In the genomic region with DNA sequence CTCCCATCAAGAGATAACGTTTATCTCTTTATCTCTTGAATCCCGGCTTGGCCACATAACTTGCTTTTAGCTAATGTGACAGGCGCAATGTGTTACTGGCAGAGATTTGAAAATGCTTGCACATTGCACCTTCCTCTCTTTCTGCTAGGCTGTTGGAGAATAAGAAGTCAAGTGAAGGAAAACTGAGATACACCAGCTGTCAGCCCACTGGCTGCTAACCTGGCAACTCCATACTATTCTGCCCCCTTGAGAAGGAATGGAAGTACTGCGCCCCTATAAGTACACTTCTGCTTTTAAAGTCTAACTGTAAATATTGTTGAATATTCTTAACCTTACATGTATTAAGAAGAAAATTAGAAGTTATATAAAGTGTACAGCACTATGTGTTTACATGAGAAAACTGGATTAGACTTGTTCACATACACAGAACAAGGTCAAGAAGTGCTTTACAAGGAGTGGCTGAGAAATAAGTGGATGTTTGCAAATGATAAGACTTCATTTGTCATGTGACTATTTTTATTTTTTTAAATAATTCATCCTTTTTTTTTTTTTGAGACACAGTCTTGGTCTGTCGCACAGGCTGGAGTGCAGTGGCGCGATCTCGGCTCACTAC, we compare ENCODE assay signal across 8 cellular contexts.
DNase-seq lines count a peak whose midpoint lies in the region; ATAC-seq, FAIRE-seq and TF ChIP-seq lines count a peak whose summit lies in the region.

No MANE protein-coding gene starts in this region.

- H3K9me3 Mint-ChIP-seq in T-cell = peaks cover 0 to 7% (median 4%) of the 10 kb centered on the region in 3 donors

- no peaks in the 10 kb centered on the region for H3K36me3 Mint-ChIP-seq in T-cell

- no peak for ATAC-seq in T-cell (replicated peaks in 1 of 4)

- POLR2A ChIA-PET in T-cell (lab: Charles Lee) = interaction anchor here in 1 of 2 donors (0.6 kb wide), 1 partner anchor 67 kb away, joined by 8 read pairs; no protein-coding TSS in a partner anchor

- no peak for FAIRE-seq in D721Med (lab: Jason Lieb, UNC)

- H3K27ac Mint-ChIP-seq in T-cell = no peak overlapping the region

- no peak overlapping the region for H3K4me3 ChIP-seq in epithelial cell of esophagus (ENCODE audit: low read length)
- no peak overlapping the region for H3K4me3 ChIP-seq in retinal pigment epithelial cell (ENCODE audit: low read length)

- no peaks in the 10 kb centered on the region for H3K4me1 Mint-ChIP-seq in T-cell

- H3K4me3 Mint-ChIP-seq in T-cell = no peak overlapping the region

- DNase-seq in D721Med (ENCODE audit: insufficient read length, low spot score) = no peak
- DNase-seq in H4 (ENCODE audit: low spot score) = peak; percentile 40
- peak; percentile 13 for DNase-seq in NCI-H1092 (lab: John Stamatoyannopoulos, UW)
- DNase-seq in epithelial cell of esophagus (ENCODE audit: low read depth) = peak; percentile 53
- DNase-seq in retinal pigment epithelial cell (ENCODE audit: low read depth) = no peak
- DNase-seq in SW480 (ENCODE audit: low spot score) = no peak
- no peak for DNase-seq in SIG-M5 (lab: John Stamatoyannopoulos, UW)
- DNase-seq in T-cell = no peak

- TF ChIP-seq CTCF in D721Med (IDR thresholded peaks at IDR 0.05; ENCODE audit: insufficient read depth, missing control alignments) (peak; percentile 54), epithelial cell of esophagus (IDR thresholded peaks at IDR 0.05; ENCODE audit: insufficient read depth, low read depth, low read length, missing control alignments) (peak; percentile 63), retinal pigment epithelial cell (conservative IDR thresholded peaks at IDR 0.05; ENCODE audit: low read depth, low read length) (peak; percentile 47)

- H3K27me3 Mint-ChIP-seq in T-cell = no peaks in the 10 kb centered on the region

- CTCF ChIA-PET in T-cell (lab: Charles Lee) = no interaction called here

Comparison
In these comparisons a context has a peak if more than half of its experiments do, and no peak if none do; other contexts are left out.
1. DNase-seq: peak in H4 (single experiment), NCI-H1092 (single experiment) and epithelial cell of esophagus (single experiment); none in D721Med (single experiment), retinal pigment epithelial cell (single experiment), SW480 (single experiment), SIG-M5 (single experiment) and T-cell (0 of 34).
2. Peak in every context shown above with its lines, with median percentiles within 50 percentile points of each other: CTCF ChIP-seq.